10 cellular contexts compared by ENCODE assay signal in the genomic region with DNA sequence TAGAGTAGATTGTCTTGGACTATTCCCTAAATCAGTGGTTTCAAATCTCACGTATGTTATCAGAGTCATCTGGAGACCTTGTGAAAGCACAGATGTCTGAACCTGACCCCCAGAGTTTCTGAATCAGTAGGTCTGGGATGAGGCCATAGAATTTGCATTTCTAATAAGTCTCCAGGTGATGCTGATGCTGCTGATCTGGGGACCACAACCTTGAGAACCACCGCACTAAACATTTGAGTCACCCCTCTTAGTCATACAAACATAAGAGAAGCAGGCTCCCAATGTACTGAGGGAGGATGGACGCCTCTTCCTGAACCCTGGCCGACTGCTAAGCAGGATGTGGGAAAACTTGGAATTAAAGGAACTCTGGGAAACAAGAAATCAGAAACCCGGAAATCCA.
DNase-seq lines count a peak whose midpoint lies in the region; ATAC-seq, FAIRE-seq and TF ChIP-seq lines count a peak whose summit lies in the region.
"Had no signal": no experiment of that assay in that cellular context is flagged by ENCODE, and none has a peak within 500 bp of the region (broad histone marks: within the 10 kb centered on the region; RNA-seq: fewer than 3 reads in every experiment).

No MANE protein-coding gene starts in this region.

- H3K4me3 ChIP-seq in bronchial epithelial cell (ENCODE audit: low read depth, low read length), result no peak overlapping the region
- H3K4me3 ChIP-seq in BE2C (ENCODE audit: low read depth, low read length), result no peak overlapping the region
- no peak overlapping the region for H3K4me3 ChIP-seq in sigmoid colon

- H3K9me3 ChIP-seq in BE2C (no peaks in the 10 kb centered on the region), sigmoid colon (no peaks in the 10 kb centered on the region)

- intact Hi-C loops in sigmoid colon (cut with DNase I), result no loop called here

- no peaks in the 10 kb centered on the region for H3K27me3 ChIP-seq in bronchial epithelial cell (ENCODE audit: control insufficient read depth, insufficient read depth, low read length)
- no peaks in the 10 kb centered on the region; the same call in 1 of the 2 replicates for H3K27me3 ChIP-seq in BE2C
- no peaks in the 10 kb centered on the region for H3K27me3 ChIP-seq in sigmoid colon

- TF ChIP-seq CTCF in bronchial epithelial cell (IDR thresholded peaks at IDR 0.05; ENCODE audit: insufficient read depth, low read length, severe bottlenecking), result no peak
- no peak for TF ChIP-seq CTCF in endothelial cell (IDR thresholded peaks at IDR 0.05; ENCODE audit: unreplicated experiment)
- TF ChIP-seq CTCF in BE2C (IDR thresholded peaks at IDR 0.05; ENCODE audit: low read depth, low read length), result no peak
- TF ChIP-seq CTCF in sigmoid colon (IDR thresholded peaks at IDR 0.05), result no peak

- H3K9me3 Mint-ChIP-seq in endothelial cell (ENCODE audit: unreplicated experiment), result no peaks in the 10 kb centered on the region

- H3K4me1 Mint-ChIP-seq in endothelial cell (ENCODE audit: unreplicated experiment), result peaks cover 27% of the 10 kb centered on the region

- H3K4me1 ChIP-seq in BE2C (no peaks in the 10 kb centered on the region), sigmoid colon (no peaks in the 10 kb centered on the region)

- TF ChIP-seq POLR2A in sigmoid colon (IDR thresholded peaks at IDR 0.05), result no peak

- H3K36me3 ChIP-seq in bronchial epithelial cell (ENCODE audit: control insufficient read depth, insufficient read depth, low read length) (no peaks in the 10 kb centered on the region), BE2C (no peaks in the 10 kb centered on the region), sigmoid colon (no peaks in the 10 kb centered on the region)

- no peak for FAIRE-seq in bronchial epithelial cell (lab: Jason Lieb, UNC)

- peaks cover 2% of the 10 kb centered on the region for H3K27me3 Mint-ChIP-seq in endothelial cell (ENCODE audit: unreplicated experiment)

- no peak overlapping the region for H3K4me3 Mint-ChIP-seq in endothelial cell (ENCODE audit: unreplicated experiment)
- H3K4me3 Mint-ChIP-seq: neural crest cell had no signal

- peak; percentile 89 for DNase-seq in bronchial epithelial cell (ENCODE audit: low read depth)
- no peak for DNase-seq in T-helper 9 cell
- DNase-seq in endothelial cell (ENCODE audit: low spot score), result no peak
- no peak for DNase-seq in BE2C
- no peak for DNase-seq in sigmoid colon
- DNase-seq: NCI-H187 had no signal

- ATAC-seq in GM18498 (IDR thresholded peaks at IDR 0.05; ENCODE audit: unreplicated experiment) (peak; percentile 70), GM21390 (IDR thresholded peaks at IDR 0.05; ENCODE audit: unreplicated experiment) (peak; percentile 63), HG03280 (IDR thresholded peaks at IDR 0.05; ENCODE audit: unreplicated experiment) (peak; percentile 65)

- no peak for TF ChIP-seq EP300 in sigmoid colon (IDR thresholded peaks at IDR 0.05)

- no peak overlapping the region for H3K27ac ChIP-seq in sigmoid colon

- peaks cover 2% of the 10 kb centered on the region for H3K36me3 Mint-ChIP-seq in endothelial cell (ENCODE audit: low read depth, unreplicated experiment)

- 82 to 84% methylated on average over 5 of the region's 5 CpGs for WGBS in sigmoid colon, 2 donors

- H3K27ac Mint-ChIP-seq in endothelial cell (ENCODE audit: unreplicated experiment), result no peak overlapping the region
